ENCODE assay signal across 18 cellular contexts in genomic region chr11:45927684-45928413, GRCh38. TPM values are rescaled to one million over a fixed set of nuclear protein-coding genes. Genes with fewer than 3 reads are reported as not detected.
DNase-seq lines count a peak whose midpoint lies in the region; ATAC-seq and TF ChIP-seq lines count a peak whose summit lies in the region.
"Had no signal": no experiment of that assay in that cellular context is flagged by ENCODE, and none has a peak within 500 bp of the region (broad histone marks: within the 10 kb centered on the region; RNA-seq: fewer than 3 reads in every experiment).

No MANE protein-coding gene starts in this region.

- H3K4me3 ChIP-seq in BE2C (ENCODE audit: low read depth, low read length) = no peak overlapping the region
- H3K4me3 ChIP-seq in MG63 = no peak overlapping the region
- H3K4me3 ChIP-seq: uterus had no signal

- ATAC-seq in central memory CD8-positive, alpha-beta T cell (replicated peaks; ENCODE audit: extremely low read depth, poor library complexity, severe bottlenecking) = no peak

- no peak overlapping the region for H3K4me3 Mint-ChIP-seq in central memory CD8-positive, alpha-beta T cell

- no peaks in the 10 kb centered on the region for H3K9me3 Mint-ChIP-seq in central memory CD8-positive, alpha-beta T cell

- no peaks in the 10 kb centered on the region for H3K4me1 ChIP-seq in BE2C

- peak overlapping the region; percentile 83 for H3K27ac Mint-ChIP-seq in central memory CD8-positive, alpha-beta T cell (ENCODE audit: low read depth)

- peak; percentile 61 for DNase-seq in activated effector memory CD4-positive, alpha-beta T cell treated with anti-CD3 and anti-CD28 coated beads, Interleukin-2, amount 50 U/mL, for 16 hours
- DNase-seq in activated effector memory CD4-positive, alpha-beta T cell treated with Interleukin-2 at 50 U/mL for 16 hours = no peak
- peak; percentile 5 for DNase-seq in GM10266 (ENCODE audit: extremely low spot score)
- DNase-seq in central memory CD8-positive, alpha-beta T cell (ENCODE audit: low spot score in 2 of 2) = no peak
- peak; percentile 75 for DNase-seq in posterior vena cava (ENCODE audit: low spot score)
- no peak for DNase-seq in glomerular visceral epithelial cell (ENCODE audit: extremely low spot score)
- no peak for DNase-seq in BE2C
- DNase-seq in MG63 = no peak
- DNase-seq: ACHN, amniotic stem cell, cerebellar nuclear complex, GDM1, mesenchymal stem cell, NCI-H1092 treated with DMSO at 0.1 percent for 48 hours, NCI-H2171 treated with DMSO at 0.1 percent for 48 hours, uterus had no signal

- peaks cover 23% of the 10 kb centered on the region for H3K36me3 Mint-ChIP-seq in central memory CD8-positive, alpha-beta T cell (ENCODE audit: insufficient read depth)

- H3K27me3 Mint-ChIP-seq in central memory CD8-positive, alpha-beta T cell = no peaks in the 10 kb centered on the region

- no peaks in the 10 kb centered on the region for H3K9me3 ChIP-seq in BE2C
- H3K9me3 ChIP-seq in MG63 = no peaks in the 10 kb centered on the region
- H3K9me3 ChIP-seq: uterus had no signal

- intact Hi-C loops in posterior vena cava (cut with DNase I) = loop anchor here in 1 of 2 donors (2.0 kb wide), 1 partner anchor 27 kb away; no protein-coding TSS in a partner anchor

- TF ChIP-seq CTCF in GM10266 (IDR thresholded peaks at IDR 0.05; ENCODE audit: control insufficient read depth, insufficient read depth, low read depth, missing control alignments) (no peak), BE2C (IDR thresholded peaks at IDR 0.05; ENCODE audit: low read depth, low read length) (no peak)

- no peaks in the 10 kb centered on the region for H3K36me3 ChIP-seq in BE2C
- no peaks in the 10 kb centered on the region for H3K36me3 ChIP-seq in MG63
- H3K36me3 ChIP-seq: uterus had no signal

- H3K27me3 ChIP-seq in BE2C (no peaks in the 10 kb centered on the region), MG63 (0 out of 2 replicates have a peak, but pooled peaks cover 3% of the 10 kb centered on the region)

- H3K4me1 Mint-ChIP-seq in central memory CD8-positive, alpha-beta T cell = peaks cover 41% of the 10 kb centered on the region

RNA-seq across cellular contexts. Expression of gene LARGE2, which starts 5.4 kb away (rescaled TPM):
- not detected for total RNA-seq in posterior vena cava
- polyA plus RNA-seq in BE2C (2012; ENCODE audit: insufficient read depth, insufficient read length, low read depth) = not detected
- not detected in 2 replicates for total RNA-seq in MG63 (2014; rRNA removed; shearing (Covaris generic); ENCODE audit: low replicate concordance)
- total RNA-seq: T-helper 1 cell treated with Interleukin-12 subunit alpha and Interleukin-12 subunit beta and Interleukin-4 antibody, amounts not matched to agents 30 ng/mL and 1 ng/mL, for 36 hours had no signal

RNA-seq across cellular contexts. Expression of gene PEX16, which starts 10.2 kb away (rescaled TPM):
- total RNA-seq in posterior vena cava = 10 to 100 TPM; 13.3 to 18.8 TPM
- polyA plus RNA-seq in BE2C (2012; ENCODE audit: insufficient read depth, insufficient read length, low read depth) = 66.1 TPM
- total RNA-seq in MG63 (2014; rRNA removed; shearing (Covaris generic); ENCODE audit: low replicate concordance) = 20.5 and 31.6 TPM in 2 replicates

RNA-seq across cellular contexts. Expression of gene FREY1, which starts 20.8 kb away (rescaled TPM):
- total RNA-seq in posterior vena cava = under 1 TPM in 1 of 2 donors, not detected in 1; 0.57 TPM
- polyA plus RNA-seq in BE2C (2012; ENCODE audit: insufficient read depth, insufficient read length, low read depth) = not detected
- total RNA-seq in MG63 (2014; rRNA removed; shearing (Covaris generic); ENCODE audit: low replicate concordance) = 0.72 and 5.0 TPM in 2 replicates
- total RNA-seq: epithelial cell of proximal tubule had no signal

RNA-seq across cellular contexts. Expression of gene MAPK8IP1, which starts 42.4 kb away (rescaled TPM):
- total RNA-seq in posterior vena cava = 10 to 100 TPM in 1 of 2 donors, 1 to 10 TPM in 1; 8.5 to 10.9 TPM
- 165 TPM for polyA plus RNA-seq in BE2C (2012; ENCODE audit: insufficient read depth, insufficient read length, low read depth)
- 2.6 and 15.5 TPM in 2 replicates for total RNA-seq in MG63 (2014; rRNA removed; shearing (Covaris generic); ENCODE audit: low replicate concordance)

Comparison
In these comparisons a context has a peak if more than half of its experiments do, and no peak if none do; other contexts are left out.
1. DNase-seq: peak in activated effector memory CD4-positive, alpha-beta T cell treated with anti-CD3 and anti-CD28 coated beads, Interleukin-2, amount 50 U/mL, for 16 hours (single experiment), GM10266 (single experiment) and posterior vena cava (single experiment); none in activated effector memory CD4-positive, alpha-beta T cell treated with Interleukin-2 at 50 U/mL for 16 hours (single experiment), central memory CD8-positive, alpha-beta T cell (0 of 2), glomerular visceral epithelial cell (single experiment), BE2C (single experiment) and MG63 (single experiment).